27 cellular contexts compared by ENCODE assay signal in the genomic region with DNA sequence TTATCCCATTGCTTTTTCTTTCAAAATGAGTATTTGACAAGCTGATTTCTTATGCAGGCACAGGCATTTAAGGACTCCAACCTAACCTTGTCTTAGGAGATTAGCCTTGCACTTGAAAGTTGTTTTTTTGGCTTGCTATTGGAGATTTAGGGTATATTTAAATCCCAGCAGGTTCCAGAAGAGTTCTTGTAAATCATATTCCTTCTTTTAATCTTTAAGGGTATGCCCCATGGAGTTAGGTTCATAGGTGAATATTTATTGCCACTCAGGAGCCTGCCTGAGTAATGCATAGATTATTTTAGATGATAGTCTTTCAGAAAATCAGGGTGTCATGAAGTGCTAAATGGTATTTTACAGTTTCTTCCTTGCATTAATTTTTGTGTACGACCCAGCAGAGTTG.
"Had no signal": no experiment of that assay in that cellular context is flagged by ENCODE, and none has a peak within 500 bp of the region (broad histone marks: within the 10 kb centered on the region; RNA-seq: fewer than 3 reads in every experiment).

No MANE protein-coding gene starts in this region.

- H3K9me3 Mint-ChIP-seq: activated T-helper 17 cell treated with anti-CD3 and anti-CD28 coated beads, Interleukin-2, amount 50 U/mL, for 72 hours had no signal

- H3K27ac Mint-ChIP-seq: activated CD4-positive, alpha-beta memory T cell treated with anti-CD3 and anti-CD28 coated beads, Interleukin-2, amount 10 ng/mL, durations not matched to agents 7 days and 5 days; activated CD4-positive, alpha-beta T cell treated with anti-CD3 and anti-CD28 coated beads for 36 hours; activated CD4-positive, alpha-beta T cell treated with anti-CD3 and anti-CD28 coated beads, Interleukin-2, amount 10 ng/mL, durations not matched to agents 24 days and 14 days; activated naive CD8-positive, alpha-beta T cell; activated T-helper 17 cell treated with anti-CD3 and anti-CD28 coated beads, Interleukin-2, amount 50 U/mL, for 72 hours; effector memory CD8-positive, alpha-beta T cell; T-cell had no signal

- H3K27ac ChIP-seq: body of pancreas, esophagus squamous epithelium had no signal

- DNase-seq: activated CD4-positive, alpha-beta memory T cell treated with anti-CD3 and anti-CD28 coated beads, Interleukin-2, amount 10 ng/mL, durations not matched to agents 7 days and 5 days; activated CD4-positive, alpha-beta T cell treated with anti-CD3 and anti-CD28 coated beads for 36 hours; activated CD4-positive, alpha-beta T cell treated with anti-CD3 and anti-CD28 coated beads, Interleukin-2, amount 10 ng/mL, durations not matched to agents 24 days and 14 days; activated CD4-positive, CD25-positive, alpha-beta regulatory T cell; activated CD4-positive, CD25-positive, alpha-beta regulatory T cell treated with anti-CD3 and anti-CD28 coated beads, Interleukin-2, amount 50 U/mL, for 72 hours; activated effector memory CD4-positive, alpha-beta T cell treated with Interleukin-2 at 50 U/mL for 16 hours; activated gamma-delta T cell treated with Interleukin-2 at 50 U/mL for 16 hours; activated naive CD4-positive, alpha-beta T cell treated with anti-CD3 and anti-CD28 coated beads, Interleukin-2, amount 50 U/mL, for 16 hours; activated naive CD4-positive, alpha-beta T cell treated with Interleukin-2 at 50 U/mL for 16 hours; activated T-cell treated with anti-CD3 and anti-CD28 coated beads, Interleukin-2, amount 50 U/mL, for 4 hours; amniotic stem cell; anterior cingulate cortex; body of pancreas; caudate nucleus; cortex of kidney; dermis blood vessel endothelial cell; effector CD4-positive, alpha-beta T cell; effector memory CD8-positive, alpha-beta T cell; erythroblast; esophagus squamous epithelium; foreskin melanocyte; SW 1271; T-cell; T-helper 2 cell had no signal

- H3K36me3 ChIP-seq: gastroesophageal sphincter had no signal

- H3K4me3 Mint-ChIP-seq: activated CD4-positive, alpha-beta memory T cell treated with anti-CD3 and anti-CD28 coated beads, Interleukin-2, amount 10 ng/mL, durations not matched to agents 7 days and 5 days; activated CD4-positive, alpha-beta T cell treated with anti-CD3 and anti-CD28 coated beads for 36 hours; activated CD4-positive, alpha-beta T cell treated with anti-CD3 and anti-CD28 coated beads, Interleukin-2, amount 10 ng/mL, durations not matched to agents 24 days and 14 days; activated naive CD8-positive, alpha-beta T cell; activated T-cell treated with anti-CD3 and anti-CD28 coated beads, Interleukin-2, amount 50 U/mL, for 4 hours; activated T-helper 17 cell treated with anti-CD3 and anti-CD28 coated beads, Interleukin-2, amount 50 U/mL, for 72 hours; effector memory CD8-positive, alpha-beta T cell; T-cell had no signal

- H3K4me1 ChIP-seq: body of pancreas had no signal

- H3K4me1 Mint-ChIP-seq: activated CD4-positive, alpha-beta memory T cell treated with anti-CD3 and anti-CD28 coated beads, Interleukin-2, amount 10 ng/mL, durations not matched to agents 7 days and 5 days; activated CD4-positive, alpha-beta T cell treated with anti-CD3 and anti-CD28 coated beads for 36 hours; activated CD4-positive, alpha-beta T cell treated with anti-CD3 and anti-CD28 coated beads, Interleukin-2, amount 10 ng/mL, durations not matched to agents 24 days and 14 days; activated T-helper 17 cell treated with anti-CD3 and anti-CD28 coated beads, Interleukin-2, amount 50 U/mL, for 72 hours; T-cell had no signal

- H3K27me3 Mint-ChIP-seq: activated CD4-positive, alpha-beta memory T cell treated with anti-CD3 and anti-CD28 coated beads, Interleukin-2, amount 10 ng/mL, durations not matched to agents 7 days and 5 days; activated CD4-positive, alpha-beta T cell treated with anti-CD3 and anti-CD28 coated beads for 36 hours; activated CD4-positive, alpha-beta T cell treated with anti-CD3 and anti-CD28 coated beads, Interleukin-2, amount 10 ng/mL, durations not matched to agents 24 days and 14 days; activated naive CD8-positive, alpha-beta T cell; activated T-helper 17 cell treated with anti-CD3 and anti-CD28 coated beads, Interleukin-2, amount 50 U/mL, for 72 hours; effector memory CD8-positive, alpha-beta T cell; T-cell had no signal

- H3K27me3 ChIP-seq: body of pancreas, esophagus squamous epithelium, gastroesophageal sphincter had no signal

- H3K9me3 ChIP-seq: body of pancreas, esophagus squamous epithelium, gastroesophageal sphincter had no signal

- H3K4me3 ChIP-seq: body of pancreas, esophagus squamous epithelium, gastroesophageal sphincter had no signal
